In genomic region chr1:63908016-63908415, GRCh38 we compare ENCODE assay signal across 32 cellular contexts.
DNase-seq lines count a peak whose midpoint lies in the region; ATAC-seq, FAIRE-seq and TF ChIP-seq lines count a peak whose summit lies in the region.
"Had no signal": no experiment of that assay in that cellular context is flagged by ENCODE, and none has a peak within 500 bp of the region (broad histone marks: within the 10 kb centered on the region; RNA-seq: fewer than 3 reads in every experiment).

No MANE protein-coding gene starts in this region.

- H3K4me3 ChIP-seq in SK-N-SH (ENCODE audit: low read depth in 2 of 2, low read length in 1 of 2) (no peak overlapping the region), astrocyte (ENCODE audit: insufficient read depth, low read depth, low read length) (no peak overlapping the region), fibroblast of the aortic adventitia (ENCODE audit: low read depth, low read length) (no peak overlapping the region)
- H3K4me3 ChIP-seq: adrenal gland, esophagus muscularis mucosa, ovary, skin epidermis had no signal

- no peaks in the 10 kb centered on the region for H3K27me3 ChIP-seq in SK-N-SH (ENCODE audit: insufficient read depth)
- H3K27me3 ChIP-seq in astrocyte (ENCODE audit: insufficient read depth, low read length): no peaks in the 10 kb centered on the region
- H3K27me3 ChIP-seq: adrenal gland, esophagus muscularis mucosa, ovary had no signal

- CTCF ChIA-PET in SK-N-SH (lab: Yijun Ruan, JAX): interaction anchor here (1.3 to 2.0 kb wide), 4 partner anchors 12 to 229 kb away, joined by 3 to 6 read pairs (median 4); no protein-coding TSS in a partner anchor
- CTCF ChIA-PET in activated CD4-positive, alpha-beta memory T cell treated with anti-CD3 and anti-CD28 coated beads, Interleukin-2, amount 10 ng/mL, durations not matched to agents 7 days and 5 days (lab: Charles Lee): no interaction called here

- H3K4me2 ChIP-seq in SK-N-SH (no peak overlapping the region), astrocyte (ENCODE audit: low read length) (no peak overlapping the region)
- H3K4me2 ChIP-seq: KMS-11 had no signal

- no peaks in the 10 kb centered on the region for H3F3A ChIP-seq in SK-N-SH (replicated peaks; ENCODE audit: insufficient read depth)

- 94% methylated on average over 1 of the region's 1 CpG for WGBS in SK-N-SH (ENCODE audit: low lambda C conversion rate)

- TF ChIP-seq EP300 in SK-N-SH (IDR thresholded peaks at IDR 0.05; ENCODE audit: borderline replicate concordance in 1 of 2, low read depth in 1 of 2, low read length in 1 of 2): no peak

- H3K36me3 Mint-ChIP-seq in astrocyte (ENCODE audit: low read depth, unreplicated experiment): peaks cover 5% of the 10 kb centered on the region
- no peaks in the 10 kb centered on the region for H3K36me3 Mint-ChIP-seq in activated CD4-positive, alpha-beta memory T cell treated with anti-CD3 and anti-CD28 coated beads, Interleukin-2, amount 10 ng/mL, durations not matched to agents 7 days and 5 days (ENCODE audit: low read depth)
- H3K36me3 Mint-ChIP-seq: activated naive CD4-positive, alpha-beta T cell treated with anti-CD3 and anti-CD28 coated beads, Interleukin-2, amount 10 ng/mL, durations not matched to agents 7 days and 5 days; brain; CD8-positive, alpha-beta T cell had no signal

- peaks cover 42% of the 10 kb centered on the region for H3K4me1 Mint-ChIP-seq in astrocyte (ENCODE audit: low read depth, unreplicated experiment)
- H3K4me1 Mint-ChIP-seq in activated CD4-positive, alpha-beta memory T cell treated with anti-CD3 and anti-CD28 coated beads, Interleukin-2, amount 10 ng/mL, durations not matched to agents 7 days and 5 days: no peaks in the 10 kb centered on the region
- H3K4me1 Mint-ChIP-seq: activated naive CD4-positive, alpha-beta T cell treated with anti-CD3 and anti-CD28 coated beads, Interleukin-2, amount 10 ng/mL, durations not matched to agents 7 days and 5 days; activated T-helper 17 cell treated with anti-CD3 and anti-CD28 coated beads, Interleukin-2, amount 50 U/mL, for 72 hours had no signal

- H3K9me2 ChIP-seq in SK-N-SH: no peaks in the 10 kb centered on the region

- no peaks in the 10 kb centered on the region for H3K27me3 Mint-ChIP-seq in astrocyte (ENCODE audit: low read depth, unreplicated experiment)
- peaks cover 13% of the 10 kb centered on the region for H3K27me3 Mint-ChIP-seq in activated CD4-positive, alpha-beta memory T cell treated with anti-CD3 and anti-CD28 coated beads, Interleukin-2, amount 10 ng/mL, durations not matched to agents 7 days and 5 days
- H3K27me3 Mint-ChIP-seq: activated naive CD4-positive, alpha-beta T cell treated with anti-CD3 and anti-CD28 coated beads, Interleukin-2, amount 10 ng/mL, durations not matched to agents 7 days and 5 days had no signal

- no peak for DNase-seq in SK-N-SH
- no peak for DNase-seq in astrocyte (ENCODE audit: low read depth)
- DNase-seq in fibroblast of the aortic adventitia (ENCODE audit: low read depth): peak; percentile 51
- DNase-seq in activated CD4-positive, alpha-beta memory T cell treated with anti-CD3 and anti-CD28 coated beads, Interleukin-2, amount 10 ng/mL, durations not matched to agents 7 days and 5 days: no peak
- no peak for DNase-seq in SIG-M5 (lab: John Stamatoyannopoulos, UW)
- DNase-seq in NCI-H1436 treated with DMSO at 0.1 percent for 48 hours (lab: John Stamatoyannopoulos, UW): no peak
- DNase-seq: activated CD4-positive, alpha-beta T cell treated with anti-CD3 and anti-CD28 coated beads for 4 hours; activated naive CD4-positive, alpha-beta T cell treated with anti-CD3 and anti-CD28 coated beads, Interleukin-2, amount 10 ng/mL, durations not matched to agents 7 days and 5 days; adrenal gland; CD8-positive, alpha-beta T cell; cerebellar nuclear complex; hypothalamus; MM.1S; NCI-H2081; NCI-H446 treated with DMSO at 0.1 percent for 48 hours; NCI-H82; ovary; SHP77 treated with DMSO at 0.1 percent for 48 hours; stimulated activated naive CD4-positive, alpha-beta T cell; T-helper 9 cell had no signal

- H4K20me1 ChIP-seq in SK-N-SH (ENCODE audit: insufficient read depth) (no peaks in the 10 kb centered on the region), astrocyte (ENCODE audit: insufficient read depth, low read length) (peaks cover 27% of the 10 kb centered on the region)

- H3K27ac Mint-ChIP-seq in astrocyte (ENCODE audit: unreplicated experiment): no peak overlapping the region
- no peak overlapping the region for H3K27ac Mint-ChIP-seq in activated CD4-positive, alpha-beta memory T cell treated with anti-CD3 and anti-CD28 coated beads, Interleukin-2, amount 10 ng/mL, durations not matched to agents 7 days and 5 days
- H3K27ac Mint-ChIP-seq: activated naive CD4-positive, alpha-beta T cell treated with anti-CD3 and anti-CD28 coated beads, Interleukin-2, amount 10 ng/mL, durations not matched to agents 7 days and 5 days; activated T-helper 17 cell treated with anti-CD3 and anti-CD28 coated beads, Interleukin-2, amount 50 U/mL, for 72 hours; CD8-positive, alpha-beta T cell had no signal

- peaks cover 0 to 27% of the 10 kb centered on the region in 2 experiments; a peak in 2 of 4 replicates for H3K4me1 ChIP-seq in SK-N-SH (ENCODE audit: control insufficient read depth in 1 of 2, insufficient read depth in 2 of 2, low read depth in 1 of 2, low read length in 1 of 2)
- peaks cover 3% of the 10 kb centered on the region for H3K4me1 ChIP-seq in astrocyte (ENCODE audit: insufficient read depth, low read length)
- H3K4me1 ChIP-seq: adrenal gland had no signal

- H2AFZ ChIP-seq in SK-N-SH (ENCODE audit: low read depth) (no peak overlapping the region), astrocyte (ENCODE audit: low read depth, low read length) (no peak overlapping the region)

- H3K79me2 ChIP-seq in SK-N-SH (ENCODE audit: insufficient read depth): no peaks in the 10 kb centered on the region
- H3K79me2 ChIP-seq in astrocyte (ENCODE audit: insufficient read depth, low read length): peaks cover 10% of the 10 kb centered on the region

- peak; percentile 17 for FAIRE-seq in astrocyte (lab: Jason Lieb, UNC)
- FAIRE-seq: endometrium, RCC 7860 had no signal

- H3K27ac ChIP-seq in SK-N-SH (ENCODE audit: low read depth in 2 of 2, low read length in 1 of 2) (no peak overlapping the region), astrocyte (ENCODE audit: low read depth, low read length) (no peak overlapping the region)
- H3K27ac ChIP-seq: adrenal gland, esophagus muscularis mucosa, KMS-11, ovary, skin epidermis, VCaP had no signal

- TF ChIP-seq CTCF in SK-N-SH (IDR thresholded peaks at IDR 0.05) (no peak), astrocyte (IDR thresholded peaks at IDR 0.05; ENCODE audit: insufficient read depth, low read depth, low read length) (no peak), fibroblast of the aortic adventitia (IDR thresholded peaks at IDR 0.05; ENCODE audit: insufficient read depth, low read length) (no peak)

- POLR2A ChIA-PET in SK-N-SH (lab: Yijun Ruan, JAX): no interaction called here
- POLR2A ChIA-PET in activated CD4-positive, alpha-beta memory T cell treated with anti-CD3 and anti-CD28 coated beads, Interleukin-2, amount 10 ng/mL, durations not matched to agents 7 days and 5 days (lab: Charles Lee): no interaction called here

- H3K9ac ChIP-seq in SK-N-SH: no peak overlapping the region
- H3K9ac ChIP-seq in astrocyte (ENCODE audit: low read length): no peak overlapping the region
- H3K9ac ChIP-seq: KMS-11 had no signal

- H3K9me3 Mint-ChIP-seq in astrocyte (ENCODE audit: unreplicated experiment): no peaks in the 10 kb centered on the region
- H3K9me3 Mint-ChIP-seq in activated CD4-positive, alpha-beta memory T cell treated with anti-CD3 and anti-CD28 coated beads, Interleukin-2, amount 10 ng/mL, durations not matched to agents 7 days and 5 days: no peaks in the 10 kb centered on the region
- H3K9me3 Mint-ChIP-seq: activated naive CD4-positive, alpha-beta T cell treated with anti-CD3 and anti-CD28 coated beads, Interleukin-2, amount 10 ng/mL, durations not matched to agents 7 days and 5 days; activated T-helper 17 cell treated with anti-CD3 and anti-CD28 coated beads, Interleukin-2, amount 50 U/mL, for 72 hours; brain; CD8-positive, alpha-beta T cell; neural crest cell had no signal

- H3K4me3 Mint-ChIP-seq in astrocyte (ENCODE audit: unreplicated experiment): no peak overlapping the region
- no peak overlapping the region for H3K4me3 Mint-ChIP-seq in activated CD4-positive, alpha-beta memory T cell treated with anti-CD3 and anti-CD28 coated beads, Interleukin-2, amount 10 ng/mL, durations not matched to agents 7 days and 5 days
- H3K4me3 Mint-ChIP-seq: activated naive CD4-positive, alpha-beta T cell treated with anti-CD3 and anti-CD28 coated beads, Interleukin-2, amount 10 ng/mL, durations not matched to agents 7 days and 5 days; activated T-helper 17 cell treated with anti-CD3 and anti-CD28 coated beads, Interleukin-2, amount 50 U/mL, for 72 hours; brain; CD8-positive, alpha-beta T cell; neural crest cell had no signal

- no peaks in the 10 kb centered on the region for H3K9me3 ChIP-seq in SK-N-SH
- H3K9me3 ChIP-seq in astrocyte (ENCODE audit: insufficient read depth, low read depth, low read length): no peaks in the 10 kb centered on the region
- H3K9me3 ChIP-seq: adrenal gland, esophagus muscularis mucosa, ovary had no signal

- H3K36me3 ChIP-seq in SK-N-SH (replicated peaks in 1 of 2; ENCODE audit: control insufficient read depth in 1 of 2, insufficient read depth in 2 of 2, low read length in 1 of 2) (no peaks in the 10 kb centered on the region), astrocyte (ENCODE audit: insufficient read depth, low read length) (no peaks in the 10 kb centered on the region)
- H3K36me3 ChIP-seq: adrenal gland, esophagus muscularis mucosa, ovary had no signal

- TF ChIP-seq RAD21 in SK-N-SH (IDR thresholded peaks at IDR 0.05; ENCODE audit: low read length): no peak

- ATAC-seq in SK-N-SH treated with all-trans-retinoic acid at 6 μM for 48 hours (no peak), HG03097 (IDR thresholded peaks at IDR 0.05; ENCODE audit: low FRiP score, unreplicated experiment) (no peak)
- ATAC-seq: activated T-helper 17 cell treated with anti-CD3 and anti-CD28 coated beads, Interleukin-2, amount 50 U/mL, for 72 hours; CD8-positive, alpha-beta T cell; left lobe of liver had no signal

TF ChIP-seq in SK-N-SH treated with all-trans-retinoic acid at 6 μM for 48 hours, 23 proteins besides CTCF, POLR2A, EP300 and RAD21:
- TF ChIP-seq ZNF8 (CRISPR knock-in tag; IDR thresholded peaks at IDR 0.05): peak; percentile 70
- TF ChIP-seq ZFP30 (CRISPR knock-in tag; IDR thresholded peaks at IDR 0.05): no peak

TF ChIP-seq in SK-N-SH, 30 proteins besides CTCF, POLR2A, EP300 and RAD21 (continues in another document):
- TF ChIP-seq NRF1 (IDR thresholded peaks at IDR 0.05; ENCODE audit: low read depth, low read length): no peak
- TF ChIP-seq, protein P1, sequence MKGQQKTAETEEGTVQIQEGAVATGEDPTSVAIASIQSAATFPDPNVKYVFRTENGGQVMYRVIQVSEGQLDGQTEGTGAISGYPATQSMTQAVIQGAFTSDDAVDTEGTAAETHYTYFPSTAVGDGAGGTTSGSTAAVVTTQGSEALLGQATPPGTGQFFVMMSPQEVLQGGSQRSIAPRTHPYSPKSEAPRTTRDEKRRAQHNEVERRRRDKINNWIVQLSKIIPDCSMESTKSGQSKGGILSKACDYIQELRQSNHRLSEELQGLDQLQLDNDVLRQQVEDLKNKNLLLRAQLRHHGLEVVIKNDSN (IDR thresholded peaks at IDR 0.05; ENCODE audit: borderline replicate concordance, low read depth): no peak
